Comparison of ENCODE assay signal across 11 cellular contexts in genomic region chr3:14435175-14436011, GRCh38. TPM values are rescaled to one million over a fixed set of nuclear protein-coding genes. Genes with fewer than 3 reads are reported as not detected.
A peak's percentile ranks its signal among the peaks of the same experiment; 100 is the strongest.
DNase-seq lines count a peak whose midpoint lies in the region; ATAC-seq and TF ChIP-seq lines count a peak whose summit lies in the region.
"Had no signal": no experiment of that assay in that cellular context is flagged by ENCODE, and none has a peak within 500 bp of the region (broad histone marks: within the 10 kb centered on the region; RNA-seq: fewer than 3 reads in every experiment).

No MANE protein-coding gene starts in this region.

- no peaks in the 10 kb centered on the region for H3K27me3 Mint-ChIP-seq in activated naive CD4-positive, alpha-beta T cell treated with anti-CD3 and anti-CD28 coated beads for 36 hours (ENCODE audit: low read depth)
- no peaks in the 10 kb centered on the region for H3K27me3 Mint-ChIP-seq in activated CD8-positive, alpha-beta T cell treated with anti-CD3 and anti-CD28 coated beads for 36 hours

- no peak for TF ChIP-seq CTCF in activated CD8-positive, alpha-beta T cell treated with anti-CD3 and anti-CD28 coated beads for 36 hours (IDR thresholded peaks at IDR 0.05)

- POLR2A ChIA-PET in activated CD8-positive, alpha-beta T cell treated with anti-CD3 and anti-CD28 coated beads for 36 hours (lab: Charles Lee): no interaction called here

- intact Hi-C loops in activated naive CD4-positive, alpha-beta T cell treated with anti-CD3 and anti-CD28 coated beads for 36 hours (cut with micrococcal nuclease): no loop called here
- intact Hi-C loops in activated CD8-positive, alpha-beta T cell treated with anti-CD3 and anti-CD28 coated beads for 36 hours (cut with micrococcal nuclease): no loop called here

- peak overlapping the region; percentile 65 for H3K27ac ChIP-seq in temporal lobe (ENCODE audit: low read depth, low read length)
- H3K27ac ChIP-seq: parathyroid adenoma had no signal

- peaks cover 54% of the 10 kb centered on the region for H3K4me1 Mint-ChIP-seq in activated naive CD4-positive, alpha-beta T cell treated with anti-CD3 and anti-CD28 coated beads for 36 hours (ENCODE audit: low read depth)
- H3K4me1 Mint-ChIP-seq in activated CD8-positive, alpha-beta T cell treated with anti-CD3 and anti-CD28 coated beads for 36 hours (ENCODE audit: low read depth): peaks cover 69% of the 10 kb centered on the region

- CTCF ChIA-PET in activated naive CD4-positive, alpha-beta T cell treated with anti-CD3 and anti-CD28 coated beads for 36 hours (lab: Charles Lee): no interaction called here
- CTCF ChIA-PET in activated CD8-positive, alpha-beta T cell treated with anti-CD3 and anti-CD28 coated beads for 36 hours (lab: Charles Lee): interaction anchor here (0.6 kb wide), 1 partner anchor 11 kb away, joined by 3 read pairs; no protein-coding TSS in a partner anchor

- ATAC-seq in activated CD8-positive, alpha-beta T cell treated with anti-CD3 and anti-CD28 coated beads for 36 hours: no peak
- ATAC-seq in HG03108 (IDR thresholded peaks at IDR 0.05; ENCODE audit: unreplicated experiment): no peak

- H3K27ac Mint-ChIP-seq in activated naive CD4-positive, alpha-beta T cell treated with anti-CD3 and anti-CD28 coated beads for 36 hours: peak overlapping the region; percentile 36
- peak overlapping the region; percentile 66 for H3K27ac Mint-ChIP-seq in activated CD8-positive, alpha-beta T cell treated with anti-CD3 and anti-CD28 coated beads for 36 hours

- H3K9me3 Mint-ChIP-seq in activated naive CD4-positive, alpha-beta T cell treated with anti-CD3 and anti-CD28 coated beads for 36 hours: no peaks in the 10 kb centered on the region
- H3K9me3 Mint-ChIP-seq in activated CD8-positive, alpha-beta T cell treated with anti-CD3 and anti-CD28 coated beads for 36 hours: no peaks in the 10 kb centered on the region

- no peak for DNase-seq in activated naive CD4-positive, alpha-beta T cell treated with anti-CD3 and anti-CD28 coated beads for 36 hours
- DNase-seq in activated naive CD4-positive, alpha-beta T cell (lab: John Stamatoyannopoulos, UW): no peak
- no peak for DNase-seq in activated CD8-positive, alpha-beta T cell treated with anti-CD3 and anti-CD28 coated beads for 36 hours
- peak; percentile 50 for DNase-seq in left kidney (ENCODE audit: low read depth, low spot score)
- no peak for DNase-seq in activated CD8-positive, alpha-beta memory T cell treated with anti-CD3 and anti-CD28 coated beads, Interleukin-2, amount 50 U/mL, for 4 hours
- DNase-seq in stimulated activated CD4-positive, alpha-beta T cell treated with anti-CD3 and anti-CD28 coated beads, Interleukin-12 subunit alpha, Interleukin-12 subunit beta, amount 100 ng/mL, for 4 hours: no peak
- DNase-seq: activated gamma-delta T cell treated with Interleukin-2 at 50 U/mL for 16 hours, NCI-H1417 had no signal

- H3K36me3 Mint-ChIP-seq in activated naive CD4-positive, alpha-beta T cell treated with anti-CD3 and anti-CD28 coated beads for 36 hours (ENCODE audit: low read depth): peaks cover 2% of the 10 kb centered on the region
- H3K36me3 Mint-ChIP-seq in activated CD8-positive, alpha-beta T cell treated with anti-CD3 and anti-CD28 coated beads for 36 hours (ENCODE audit: low read depth): peaks cover 11% of the 10 kb centered on the region

- no peak overlapping the region for H3K4me3 Mint-ChIP-seq in activated naive CD4-positive, alpha-beta T cell treated with anti-CD3 and anti-CD28 coated beads for 36 hours
- no peak overlapping the region for H3K4me3 Mint-ChIP-seq in activated CD8-positive, alpha-beta T cell treated with anti-CD3 and anti-CD28 coated beads for 36 hours

RNA-seq across cellular contexts. Expression of gene SLC6A6, which starts 33.0 kb away (rescaled TPM):
- total RNA-seq in activated naive CD4-positive, alpha-beta T cell treated with anti-CD3 and anti-CD28 coated beads for 36 hours: 10 to 100 TPM; 32.2 to 36.9 TPM
- 10 to 100 TPM; 43.4 to 48.8 TPM for total RNA-seq in activated CD8-positive, alpha-beta T cell treated with anti-CD3 and anti-CD28 coated beads for 36 hours
- total RNA-seq in temporal lobe: 12.5 TPM
